ENCODE assay signal across 21 cellular contexts in genomic region chr17:80441598-80442304, GRCh38. TPM values are rescaled to one million over a fixed set of nuclear protein-coding genes. Genes with fewer than 3 reads are reported as not detected.
DNase-seq lines count a peak whose midpoint lies in the region; ATAC-seq and TF ChIP-seq lines count a peak whose summit lies in the region.
"Had no signal": no experiment of that assay in that cellular context is flagged by ENCODE, and none has a peak within 500 bp of the region (broad histone marks: within the 10 kb centered on the region; RNA-seq: fewer than 3 reads in every experiment).

No MANE protein-coding gene starts in this region.

- H3K56ac ChIP-seq in H9 (ENCODE audit: insufficient read length, low read depth, low read length), result no peak overlapping the region

- no peak overlapping the region for H4K5ac ChIP-seq in H9 (ENCODE audit: insufficient read length, low read depth, low read length)

- H3K27me3 ChIP-seq in right cardiac atrium (ENCODE audit: control insufficient read depth, insufficient read depth) (no peaks in the 10 kb centered on the region), heart right ventricle (peaks cover 0 to 18% (median 0%) of the 10 kb centered on the region in 7 donors), H9 (ENCODE audit: insufficient read depth, low read length) (no peaks in the 10 kb centered on the region), thyroid gland (no peaks in the 10 kb centered on the region)
- H3K27me3 ChIP-seq: MG63 had no signal

- no peak overlapping the region for H3T11ph ChIP-seq in H9 (ENCODE audit: low read length)

- H4K20me1 ChIP-seq in H9 (ENCODE audit: control insufficient read depth, insufficient read depth, insufficient read length), result no peaks in the 10 kb centered on the region

- TF ChIP-seq POLR2A in thyroid gland (IDR thresholded peaks at IDR 0.05), result no peak

- H3K23ac ChIP-seq in H9 (ENCODE audit: insufficient read length, low read depth, low read length), result no peak overlapping the region

- H2BK15ac ChIP-seq in H9 (ENCODE audit: low read depth, low read length), result no peak overlapping the region

- no peaks in the 10 kb centered on the region for H3K4me1 ChIP-seq in right cardiac atrium (ENCODE audit: control insufficient read depth, insufficient read depth, low read length)
- H3K4me1 ChIP-seq in heart right ventricle, result no peaks in the 10 kb centered on the region
- H3K4me1 ChIP-seq in H9 (ENCODE audit: insufficient read depth, low read length), result no peaks in the 10 kb centered on the region
- H3K4me1 ChIP-seq in thyroid gland, result no peaks in the 10 kb centered on the region
- H3K4me1 ChIP-seq: BLaER1 treated with 17β-estradiol and CSF1 and Interleukin-3, amounts not matched to agents 10 nM and 100 nM; SJCRH30 had no signal

- H2BK5ac ChIP-seq in H9 (ENCODE audit: insufficient read length, low read length), result no peak overlapping the region

- no peak overlapping the region for H4K91ac ChIP-seq in H9 (ENCODE audit: insufficient read length, low read depth, low read length)

- H3K79me2 ChIP-seq in H9 (ENCODE audit: insufficient read depth, low read length), result no peaks in the 10 kb centered on the region

- H3K23me2 ChIP-seq in H9 (ENCODE audit: insufficient read length, low read depth, low read length, poor library complexity, severe bottlenecking), result no peaks in the 10 kb centered on the region

- intact Hi-C loops in right cardiac atrium (cut with DNase I), result no loop called here
- intact Hi-C loops in heart right ventricle (cut with DNase I), result no loop called here
- intact Hi-C loops in thyroid gland (cut with DNase I), result no loop called here

- H3K4me3 ChIP-seq in right cardiac atrium (ENCODE audit: low read length), result no peak overlapping the region
- no peak overlapping the region for H3K4me3 ChIP-seq in heart right ventricle
- no peak overlapping the region for H3K4me3 ChIP-seq in thyroid gland (replicated peaks in 1 of 3)
- H3K4me3 ChIP-seq: A549; BLaER1 treated with 17β-estradiol and CSF1 and Interleukin-3, amounts not matched to agents 10 nM and 100 nM; MG63; SJCRH30 had no signal

- no peak overlapping the region for H3K4ac ChIP-seq in H9 (ENCODE audit: low read depth, low read length)

- DNase-seq in NCI-H2171 treated with DMSO at 0.1 percent for 48 hours (lab: John Stamatoyannopoulos, UW) (peak; percentile 31), NCI-H2171 (lab: John Stamatoyannopoulos, UW) (no peak), right cardiac atrium (peak in 2 of 3 donors; percentile 31 to 39), heart right ventricle (no peak), glutamatergic neuron (peak; percentile 16), H9 (no peak), thyroid gland (no peak)
- DNase-seq: AML-193, DMS79, GF-D8, GOT3, HCEC 1CT, NCI-H187, NCI-H2081 treated with DMSO at 0.1 percent for 48 hours, NCI-H510A had no signal

- H3K79me1 ChIP-seq in H9 (ENCODE audit: insufficient read depth, low read depth, low read length, poor library complexity, severe bottlenecking), result no peaks in the 10 kb centered on the region

- TF ChIP-seq CTCF in heart right ventricle (IDR thresholded peaks at IDR 0.05) (no peak), glutamatergic neuron (IDR thresholded peaks at IDR 0.05; ENCODE audit: partially characterized antibody, unreplicated experiment) (no peak), H9 (conservative IDR thresholded peaks at IDR 0.05) (no peak), thyroid gland (IDR thresholded peaks at IDR 0.05) (no peak)

- H3K4me3 Mint-ChIP-seq in glutamatergic neuron (ENCODE audit: unreplicated experiment) (no peak overlapping the region), H9 (no peak overlapping the region)
- H3K4me3 Mint-ChIP-seq: CD4-positive, alpha-beta T cell; T-cell had no signal

- H3K36me3 Mint-ChIP-seq in glutamatergic neuron (ENCODE audit: unreplicated experiment) (no peaks in the 10 kb centered on the region), H9 (ENCODE audit: insufficient read depth in 1 of 3, low read depth in 3 of 3) (no peaks in the 10 kb centered on the region)
- H3K36me3 Mint-ChIP-seq: T-cell had no signal

- H3K9ac ChIP-seq in H9 (ENCODE audit: extremely low read depth, insufficient read length, low read length), result no peak overlapping the region
- H3K9ac ChIP-seq: BLaER1 treated with 17β-estradiol and CSF1 and Interleukin-3, amounts not matched to agents 10 nM and 100 nM had no signal

- H4K8ac ChIP-seq in H9 (replicated peaks; ENCODE audit: insufficient read length, low read depth, low read length), result no peak overlapping the region

- H2BK120ac ChIP-seq in H9 (ENCODE audit: low read depth, low read length, poor library complexity, severe bottlenecking), result no peak overlapping the region

- H3K27ac ChIP-seq in right cardiac atrium (ENCODE audit: low read length) (no peak overlapping the region), heart right ventricle (no peak overlapping the region), H9 (ENCODE audit: insufficient read length, low read depth, low read length) (no peak overlapping the region), thyroid gland (no peak overlapping the region)
- H3K27ac ChIP-seq: A549; BLaER1 treated with 17β-estradiol and CSF1 and Interleukin-3, amounts not matched to agents 10 nM and 100 nM; SJCRH30 had no signal

- no peak overlapping the region for H3K4me2 ChIP-seq in H9 (ENCODE audit: insufficient read depth, insufficient read length, low read length)
- H3K4me2 ChIP-seq: A549; BLaER1 treated with 17β-estradiol and CSF1 and Interleukin-3, amounts not matched to agents 10 nM and 100 nM had no signal

- H3K4me1 Mint-ChIP-seq in glutamatergic neuron (ENCODE audit: low read depth, unreplicated experiment) (peaks cover 25% of the 10 kb centered on the region), H9 (peaks cover 7 to 19% of the 10 kb centered on the region in 2 experiments)
- H3K4me1 Mint-ChIP-seq: T-cell had no signal

- no peak overlapping the region; the same call in 1 of the 2 replicates for H3K14ac ChIP-seq in H9 (ENCODE audit: insufficient read depth, low read length)

- no peak overlapping the region for H2BK20ac ChIP-seq in H9 (ENCODE audit: low read depth, low read length, poor library complexity, severe bottlenecking)

- H3K18ac ChIP-seq in H9 (ENCODE audit: insufficient read length, low read depth, low read length), result no peak overlapping the region

- no peak overlapping the region for H3K27ac Mint-ChIP-seq in glutamatergic neuron (ENCODE audit: unreplicated experiment)
- H3K27ac Mint-ChIP-seq in H9, result no peak overlapping the region
- H3K27ac Mint-ChIP-seq: CD4-positive, alpha-beta T cell had no signal

- H3K36me3 ChIP-seq in heart right ventricle (peaks cover 0 to 10% (median 0%) of the 10 kb centered on the region in 9 donors), thyroid gland (no peaks in the 10 kb centered on the region)
- H3K36me3 ChIP-seq: BLaER1 treated with 17β-estradiol and CSF1 and Interleukin-3, amounts not matched to agents 10 nM and 100 nM; MG63; SJCRH30 had no signal

- H3K9me3 Mint-ChIP-seq in glutamatergic neuron (ENCODE audit: unreplicated experiment) (peaks cover 2% of the 10 kb centered on the region), H9 (no peaks in the 10 kb centered on the region)
- H3K9me3 Mint-ChIP-seq: CD4-positive, alpha-beta T cell; T-cell had no signal

- H2BK12ac ChIP-seq in H9 (ENCODE audit: insufficient read length, low read depth, low read length), result no peak overlapping the region

- 88% methylated on average over 14 of the region's 14 CpGs for WGBS in right cardiac atrium
- 88 to 92% methylated on average over 14 of the region's 14 CpGs for WGBS in heart right ventricle, 2 donors
- WGBS in H9 (ENCODE audit: extremely low coverage, insufficient read length, low lambda C conversion rate), result no CpG with 5 or more reads among the region's 14 CpGs
- WGBS in thyroid gland, 2 donors, result 85 to 94% methylated on average over 13 of the region's 14 CpGs

- ATAC-seq in right cardiac atrium (no peak), heart right ventricle (no peak)

- H3K9me3 ChIP-seq in right cardiac atrium (ENCODE audit: control insufficient read depth, low read length) (no peaks in the 10 kb centered on the region), heart right ventricle (no peaks in the 10 kb centered on the region), H9 (ENCODE audit: control insufficient read depth, low read depth, low read length) (no peaks in the 10 kb centered on the region), thyroid gland (no peaks in the 10 kb centered on the region)
- H3K9me3 ChIP-seq: A549; BLaER1 treated with 17β-estradiol and CSF1 and Interleukin-3, amounts not matched to agents 10 nM and 100 nM; MG63; SJCRH30 had no signal

- no peak overlapping the region for H2AFZ ChIP-seq in H9 (ENCODE audit: low read length)

- H2AK5ac ChIP-seq in H9 (ENCODE audit: insufficient read length, low read length), result no peak overlapping the region

- H3K27me3 Mint-ChIP-seq in glutamatergic neuron (ENCODE audit: unreplicated experiment), result peaks cover 7% of the 10 kb centered on the region
- peaks cover 40% of the 10 kb centered on the region for H3K27me3 Mint-ChIP-seq in H9 (ENCODE audit: low read depth)

RNA-seq across cellular contexts. Expression of gene ENDOV, which starts 26.8 kb away (rescaled TPM):
- total RNA-seq in right cardiac atrium (10 to 100 TPM in 2 of 4 donors, 1 to 10 TPM in 2; 8.7 to 12.1 (median 10.7) TPM), heart right ventricle (10 to 100 TPM in 8 of 10 donors, 1 to 10 TPM in 2; 9.0 to 19.9 (median 13.5) TPM), glutamatergic neuron (ENCODE audit: unreplicated experiment) (42.1 TPM), H9 (2021) (14.8 and 17.1 TPM in 2 replicates), thyroid gland (10 to 100 TPM; 18.8 to 37.1 (median 21.2) TPM)
- polyA plus RNA-seq in right cardiac atrium (7.8 TPM), heart right ventricle (10 to 100 TPM in 1 of 2 donors, 1 to 10 TPM in 1; 7.7 to 12.3 TPM)

RNA-seq across cellular contexts. Expression of gene NPTX1, which starts 34.7 kb away (rescaled TPM):
- total RNA-seq in right cardiac atrium, result not detected
- polyA plus RNA-seq in right cardiac atrium, result 0.02 TPM
- total RNA-seq in heart right ventricle, result not detected
- under 1 TPM in 1 of 2 donors, not detected in 1; 0.03 TPM for polyA plus RNA-seq in heart right ventricle
- 18.1 TPM for total RNA-seq in glutamatergic neuron (ENCODE audit: unreplicated experiment)
- total RNA-seq in H9 (2021), result 20.5 and 20.8 TPM in 2 replicates
- under 1 TPM in 2 of 4 donors, not detected in 2; 0.92 to 0.98 TPM for total RNA-seq in thyroid gland
- total RNA-seq: SJCRH30 had no signal

Comparison
In these comparisons a context has a peak if more than half of its experiments do, and no peak if none do; other contexts are left out.
1. DNase-seq: peak in NCI-H2171 treated with DMSO at 0.1 percent for 48 hours (single experiment), right cardiac atrium (2 of 3) and glutamatergic neuron (single experiment); none in NCI-H2171 (single experiment), heart right ventricle (0 of 2), H9 (single experiment) and thyroid gland (0 of 2).